In genomic region chr3:42106646-42107045, GRCh38 we compare ENCODE assay signal across 21 cellular contexts.
"Had no signal": no experiment of that assay in that cellular context is flagged by ENCODE, and none has a peak within 500 bp of the region (broad histone marks: within the 10 kb centered on the region; RNA-seq: fewer than 3 reads in every experiment).

No MANE protein-coding gene starts in this region.

- DNase-seq: activated B cell treated with CpG ODN at 0.5 μM for 24 hours; activated CD4-positive, alpha-beta T cell treated with anti-CD3 and anti-CD28 coated beads, Interleukin-2, amount 50 U/mL, for 1 hour; activated CD8-positive, alpha-beta T cell treated with anti-CD3 and anti-CD28 coated beads for 36 hours; activated naive CD4-positive, alpha-beta T cell treated with Interleukin-2 at 50 U/mL for 16 hours; activated T-cell treated with anti-CD3 and anti-CD28 coated beads, Interleukin-2, amount 50 U/mL, for 4 hours; anterior cingulate cortex; dorsolateral prefrontal cortex; effector memory CD4-positive, alpha-beta T cell; erythroblast; foreskin fibroblast; naive B cell; nephron progenitor cell; ovary; stimulated activated CD4-positive, alpha-beta T cell treated with anti-CD3 and anti-CD28 coated beads, Interleukin-4, amount 100 ng/mL, for 4 hours; stimulated activated CD8-positive, alpha-beta memory T cell treated with anti-CD3 and anti-CD28 coated beads, Interleukin-4, amount 100 ng/mL, for 48 hours; stimulated activated naive CD8-positive, alpha-beta T cell treated with anti-CD3 and anti-CD28 coated beads, Interleukin-15, amount 100 ng/mL, for 72 hours; T-helper 1 cell; thyroid gland; upper lobe of right lung had no signal

- H3K4me3 ChIP-seq: dorsolateral prefrontal cortex, ovary, thyroid gland, upper lobe of right lung had no signal

- H3K27me3 ChIP-seq: dorsolateral prefrontal cortex, neutrophil, ovary, thyroid gland, upper lobe of right lung had no signal

- H3K36me3 ChIP-seq: ovary, thyroid gland had no signal

- ATAC-seq: activated CD8-positive, alpha-beta T cell treated with anti-CD3 and anti-CD28 coated beads for 36 hours; activated T-cell treated with anti-CD3 and anti-CD28 coated beads, Interleukin-2, amount 50 U/mL, for 4 hours; stimulated activated memory B cell treated with anti-CD40 and anti-IgM and Interleukin-4, amounts not matched to agents 10 μg/mL and 1 μg/mL and 100 μg/mL, for 72 hours; stimulated activated naive CD8-positive, alpha-beta T cell treated with anti-CD3 and anti-CD28 coated beads, Interleukin-15, amount 100 ng/mL, for 72 hours; upper lobe of right lung had no signal

- H3K9me3 ChIP-seq: neutrophil, ovary, thyroid gland, upper lobe of right lung had no signal

- H3K27ac ChIP-seq: dorsolateral prefrontal cortex, neutrophil, ovary, thyroid gland, upper lobe of right lung had no signal
